8 cellular contexts compared by ENCODE assay signal in the genomic region with DNA sequence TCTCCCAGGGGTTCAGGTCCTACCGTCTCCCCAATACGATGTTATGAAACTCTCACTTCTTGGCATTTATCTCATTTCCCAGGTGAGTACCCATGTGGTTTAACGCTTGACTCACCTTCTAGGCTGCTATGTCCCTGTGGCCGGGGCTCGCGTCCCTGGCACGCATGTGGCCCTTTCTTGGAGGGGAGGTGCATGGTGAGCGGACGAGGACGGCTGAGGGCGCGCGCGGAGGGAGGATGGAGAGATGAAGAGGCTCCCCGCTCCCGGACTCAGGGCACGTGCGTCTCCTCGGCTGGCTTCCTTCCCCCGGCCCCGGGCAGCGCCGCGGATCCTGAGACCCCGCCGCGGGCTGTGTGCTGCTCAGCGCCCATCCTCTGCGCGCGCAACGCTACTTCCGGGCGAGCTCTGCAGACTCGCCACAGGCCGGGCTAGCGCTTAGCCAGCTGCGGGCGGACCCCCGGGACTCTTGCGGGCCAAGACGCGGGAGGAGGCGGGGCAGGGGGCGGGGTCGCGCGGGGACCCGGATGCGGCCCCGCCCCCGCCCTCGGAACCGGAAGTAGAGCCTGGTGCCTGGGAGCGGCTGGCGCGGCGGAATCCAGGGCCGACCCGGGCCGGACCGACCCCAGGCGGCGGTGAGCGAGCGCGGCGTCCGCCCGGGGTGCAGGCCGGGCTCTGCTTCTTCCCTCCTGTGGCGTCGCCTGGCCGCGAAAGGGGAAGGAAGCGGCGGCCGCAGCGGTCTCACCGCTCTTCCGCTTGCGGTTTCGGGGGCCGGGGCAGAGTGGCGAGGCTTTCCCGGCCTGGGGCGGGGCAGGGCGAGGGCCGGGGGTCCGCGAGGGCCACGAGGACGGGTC. TPM values are rescaled to one million over a fixed set of nuclear protein-coding genes. Genes with fewer than 3 reads are reported as not detected.
DNase-seq lines count a peak whose midpoint lies in the region; ATAC-seq lines count a peak whose summit lies in the region.

CTTN (plus strand) TSS at position 547 of the 851 bp plus-strand sequence. CDS start 8,769 bp downstream, outside the sequence.

- DNase-seq in GM04504 (ENCODE audit: low read depth) (peak; percentile 51), NCI-H526 (lab: John Stamatoyannopoulos, UW) (peak; percentile 80 to 96), dermis blood vessel endothelial cell (peak; percentile 84), left lobe of liver (ENCODE audit: low spot score) (peak; percentile 86)
- peak; percentile 78 to 80 for DNase-seq in activated CD4-positive, alpha-beta T cell treated with anti-CD3 and anti-CD28 coated beads, Interleukin-2, amount 50 U/mL, for 48 hours
- peak; percentile 66 for DNase-seq in stimulated activated CD4-positive, alpha-beta T cell treated with anti-CD3 and anti-CD28 coated beads, Interleukin-1b, Interleukin-23, amount 100 ng/mL, for 48 hours

- peak; percentile 54 for ATAC-seq in HG03442 (IDR thresholded peaks at IDR 0.05; ENCODE audit: unreplicated experiment)
- ATAC-seq in left lobe of liver, result peak; percentile 94
- ATAC-seq in GM21526 (IDR thresholded peaks at IDR 0.05; ENCODE audit: low FRiP score, unreplicated experiment), result no peak

RNA-seq across cellular contexts. Expression of gene CTTN, which starts in this region (rescaled TPM):
- total RNA-seq in dermis blood vessel endothelial cell (369 and 441 TPM in 2 replicates), left lobe of liver (71.9 TPM)
